Comparison of ENCODE assay signal across 30 cellular contexts in the genomic region with DNA sequence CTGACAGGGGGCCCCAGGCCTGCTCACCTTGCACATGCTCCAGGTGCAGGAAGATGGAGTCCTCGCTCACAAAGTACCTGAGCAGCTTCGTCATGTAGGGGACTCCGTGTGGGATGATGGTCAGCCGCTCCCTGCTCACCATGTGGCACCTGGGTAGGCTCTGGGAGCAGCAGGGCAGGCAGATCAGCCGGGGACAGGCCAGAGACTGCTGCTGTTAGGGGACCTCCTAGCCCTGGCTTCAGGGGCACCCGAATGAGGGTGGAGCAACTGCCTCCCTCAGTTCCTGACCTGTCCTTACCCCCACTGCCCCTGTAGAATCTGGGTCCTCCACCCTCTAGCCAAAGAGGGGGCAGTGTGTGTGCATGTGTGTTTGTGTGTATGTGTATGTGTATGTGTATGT. TPM values are rescaled to one million over a fixed set of nuclear protein-coding genes. Genes with fewer than 3 reads are reported as not detected.
"Had no signal": no experiment of that assay in that cellular context is flagged by ENCODE, and none has a peak within 500 bp of the region (broad histone marks: within the 10 kb centered on the region; RNA-seq: fewer than 3 reads in every experiment).

No MANE protein-coding gene starts in this region.

- H3K9ac ChIP-seq: KMS-11 had no signal

- H3K27ac Mint-ChIP-seq: activated B cell treated with CpG ODN at 0.5 μM for 24 hours; activated CD4-positive, alpha-beta memory T cell treated with anti-CD3 and anti-CD28 coated beads for 36 hours; activated CD4-positive, alpha-beta T cell treated with anti-CD3 and anti-CD28 coated beads, Interleukin-2, amount 10 ng/mL, durations not matched to agents 7 days and 5 days; activated naive CD8-positive, alpha-beta T cell; activated T-cell treated with anti-CD3 and anti-CD28 coated beads, Interleukin-2, amount 50 U/mL, for 72 hours; activated T-helper 2 cell treated with anti-CD3 and anti-CD28 coated beads, Interferon-gamma antibody, Interleukin-2, Interleukin-4, amounts not matched to agents 10 μg/mL and 5 μg/mL and 100 μg/mL, durations not matched to agents 14 hours and 24 hours and 36 hours; T-cell had no signal

- ATAC-seq: activated T-cell treated with anti-CD3 and anti-CD28 coated beads, Interleukin-2, amount 50 U/mL, for 72 hours; Panc1; Right ventricle myocardium inferior; T-cell had no signal

- H3K27me3 ChIP-seq: brain microvascular endothelial cell, MG63 had no signal

- H3K4me3 Mint-ChIP-seq: activated B cell treated with CpG ODN at 0.5 μM for 24 hours; activated CD4-positive, alpha-beta memory T cell treated with anti-CD3 and anti-CD28 coated beads for 36 hours; activated CD4-positive, alpha-beta T cell treated with anti-CD3 and anti-CD28 coated beads, Interleukin-2, amount 10 ng/mL, durations not matched to agents 7 days and 5 days; activated naive CD8-positive, alpha-beta T cell; activated T-cell treated with anti-CD3 and anti-CD28 coated beads, Interleukin-2, amount 50 U/mL, for 72 hours; T-cell had no signal

- H3K9me3 Mint-ChIP-seq: activated B cell treated with CpG ODN at 0.5 μM for 24 hours; activated CD4-positive, alpha-beta memory T cell treated with anti-CD3 and anti-CD28 coated beads for 36 hours; activated CD4-positive, alpha-beta T cell treated with anti-CD3 and anti-CD28 coated beads, Interleukin-2, amount 10 ng/mL, durations not matched to agents 7 days and 5 days; activated T-cell treated with anti-CD3 and anti-CD28 coated beads, Interleukin-2, amount 50 U/mL, for 72 hours; activated T-helper 2 cell treated with anti-CD3 and anti-CD28 coated beads, Interferon-gamma antibody, Interleukin-2, Interleukin-4, amounts not matched to agents 10 μg/mL and 5 μg/mL and 100 μg/mL, durations not matched to agents 14 hours and 24 hours and 36 hours; T-cell had no signal

- H3K27me3 Mint-ChIP-seq: activated B cell treated with CpG ODN at 0.5 μM for 24 hours; activated CD4-positive, alpha-beta memory T cell treated with anti-CD3 and anti-CD28 coated beads for 36 hours; activated CD4-positive, alpha-beta T cell treated with anti-CD3 and anti-CD28 coated beads, Interleukin-2, amount 10 ng/mL, durations not matched to agents 7 days and 5 days; activated naive CD8-positive, alpha-beta T cell; T-cell had no signal

- H3K36me3 ChIP-seq: brain microvascular endothelial cell, MG63 had no signal

- FAIRE-seq: TTC549 had no signal

- H3K4me2 ChIP-seq: KMS-11 had no signal

- H3K4me3 ChIP-seq: MG63, SK-N-MC had no signal

- DNase-seq: activated B cell treated with CpG ODN at 0.5 μM for 24 hours; activated CD4-positive, alpha-beta memory T cell treated with anti-CD3 and anti-CD28 coated beads for 36 hours; activated CD4-positive, alpha-beta T cell treated with anti-CD3 and anti-CD28 coated beads, Interleukin-2, amount 10 ng/mL, durations not matched to agents 7 days and 5 days; activated CD8-positive, alpha-beta memory T cell treated with anti-CD3 and anti-CD28 coated beads for 24 hours; activated naive CD4-positive, alpha-beta T cell; activated T-cell treated with anti-CD3 and anti-CD28 coated beads, Interleukin-2, amount 50 U/mL, for 72 hours; brain microvascular endothelial cell; cerebellar nuclear complex; MG63; MV-4-11; NCI-H1092 treated with DMSO at 0.1 percent for 48 hours; NCI-H1436; NCI-H1694 treated with DMSO at 0.1 percent for 48 hours; NCI-H2029 treated with DMSO at 0.1 percent for 48 hours; NCI-H345; NCI-H510A; NCI-H526 treated with DMSO at 0.1 percent for 48 hours; NCI-H82; RPMI8226; T-cell; T-helper 2 cell; T1000 had no signal

- H3K27ac ChIP-seq: brain microvascular endothelial cell, KMS-11, SK-N-MC had no signal

- H3K36me3 Mint-ChIP-seq: activated CD4-positive, alpha-beta memory T cell treated with anti-CD3 and anti-CD28 coated beads for 36 hours; activated naive CD8-positive, alpha-beta T cell; T-cell had no signal

- H3K9me3 ChIP-seq: MG63 had no signal

RNA-seq across cellular contexts. Expression of a gene that starts 35.3 kb away (rescaled TPM):
- total RNA-seq: activated B cell treated with CpG ODN at 0.5 μM for 24 hours; activated CD4-positive, alpha-beta T cell treated with anti-CD3 and anti-CD28 coated beads, Interleukin-2, amount 10 ng/mL, durations not matched to agents 7 days and 5 days; cardiac septum; Right ventricle myocardium inferior had no signal

RNA-seq across cellular contexts. Expression of a gene that starts 44.2 kb away (rescaled TPM):
- total RNA-seq: activated B cell treated with CpG ODN at 0.5 μM for 24 hours had no signal
